In genomic region chr9:19643875-19644274, GRCh38 we compare ENCODE assay signal across 24 cellular contexts.
"Had no signal": no experiment of that assay in that cellular context is flagged by ENCODE, and none has a peak within 500 bp of the region (broad histone marks: within the 10 kb centered on the region; RNA-seq: fewer than 3 reads in every experiment).

No MANE protein-coding gene starts in this region.

- ATAC-seq: effector memory CD8-positive, alpha-beta T cell; naive thymus-derived CD4-positive, alpha-beta T cell; right lobe of liver; stimulated activated naive B cell treated with anti-CD40 and anti-IgM and Interleukin-4, amounts not matched to agents 10 μg/mL and 1 μg/mL and 100 μg/mL, for 72 hours had no signal

- FAIRE-seq: endometrium, frontal cortex, small intestine had no signal

- DNase-seq: dermis blood vessel endothelial cell; effector memory CD8-positive, alpha-beta T cell; hypothalamus; immature natural killer cell; islet precursor cell; kidney glomerular epithelial cell; mesenchymal stem cell; naive thymus-derived CD4-positive, alpha-beta T cell; right lobe of liver; small intestine; stimulated activated CD4-positive, alpha-beta T cell treated with anti-CD3 and anti-CD28 coated beads, Interleukin-15, amount 100 ng/mL, for 24 hours; stimulated activated CD4-positive, alpha-beta T cell treated with anti-CD3 and anti-CD28 coated beads, Interleukin-2, amount 100 ng/mL, for 48 hours; stimulated activated naive B cell treated with anti-CD40 and anti-IgM and Interleukin-4, amounts not matched to agents 10 μg/mL and 1 μg/mL and 100 μg/mL, for 72 hours; thyroid gland; trophoblast cell had no signal

- H3K36me3 ChIP-seq: esophagus muscularis mucosa, neural progenitor cell, right lobe of liver, suprapubic skin, thyroid gland, vagina had no signal

- H3K4me3 ChIP-seq: coronary artery, esophagus muscularis mucosa, lung, neural progenitor cell, right lobe of liver, suprapubic skin, thyroid gland, vagina had no signal

- H3K27ac ChIP-seq: coronary artery, esophagus muscularis mucosa, neural progenitor cell, parathyroid adenoma, right lobe of liver, suprapubic skin, thyroid gland, vagina had no signal

- H3K27me3 ChIP-seq: esophagus muscularis mucosa, neural progenitor cell, right lobe of liver, suprapubic skin, thyroid gland, vagina had no signal
